Comparison of ENCODE assay signal across 1 cellular context in genomic region chr10:119688033-119688508, GRCh38.
TF ChIP-seq lines count a peak whose summit lies in the region.

No MANE protein-coding gene starts in this region.

TF ChIP-seq in HepG2, 621 proteins besides CTCF, POLR2A, EP300 and RAD21 (continues in another document):
- TF ChIP-seq BCL6 (CRISPR knock-in tag; IDR thresholded peaks at IDR 0.05) (0 out of 2 replicates have a peak, but pooled peaks have one; percentile 22), ZNF800 (CRISPR knock-in tag; IDR thresholded peaks at IDR 0.05) (no peak), CEBPG (CRISPR knock-in tag; IDR thresholded peaks at IDR 0.05) (peak; percentile 37; the same call in 1 of the 2 replicates), SP4 (CRISPR knock-in tag; IDR thresholded peaks at IDR 0.05) (peak; percentile 52; the same call in 1 of the 2 replicates), ZNF749 (CRISPR knock-in tag; IDR thresholded peaks at IDR 0.05; ENCODE audit: borderline replicate concordance) (no peak), POLR2G (IDR thresholded peaks at IDR 0.05; ENCODE audit: low read depth, low read length) (no peak), PRMT3 (CRISPR knock-in tag; IDR thresholded peaks at IDR 0.05; ENCODE audit: borderline replicate concordance, low read depth) (no peak), NR2F6 (IDR thresholded peaks at IDR 0.05) (0 out of 2 replicates have a peak, but pooled peaks have one; percentile 11), NR2F6 (CRISPR knock-in tag; IDR thresholded peaks at IDR 0.05) (no peak), STAG1 (CRISPR knock-in tag; IDR thresholded peaks at IDR 0.05) (peak; percentile 64), ZNF691 (CRISPR knock-in tag; IDR thresholded peaks at IDR 0.05; ENCODE audit: borderline replicate concordance, low read depth) (no peak), TSC22D2 (CRISPR knock-in tag; IDR thresholded peaks at IDR 0.05; ENCODE audit: borderline replicate concordance) (no peak), ZNF773 (CRISPR knock-in tag; IDR thresholded peaks at IDR 0.05; ENCODE audit: borderline replicate concordance) (no peak), HOXA3 (CRISPR knock-in tag; IDR thresholded peaks at IDR 0.05) (peak; percentile 41; the same call in 1 of the 2 replicates), NFKBIZ (CRISPR knock-in tag; IDR thresholded peaks at IDR 0.05) (no peak), TGIF2 (CRISPR knock-in tag; IDR thresholded peaks at IDR 0.05) (peak; percentile 74; the same call in 1 of the 2 replicates), ZNF563 (CRISPR knock-in tag; IDR thresholded peaks at IDR 0.05) (no peak), FOXA1 (IDR thresholded peaks at IDR 0.05) (no peak), FOXA1 (CRISPR knock-in tag; IDR thresholded peaks at IDR 0.05) (peak; percentile 25; the same call in 1 of the 2 replicates), HNF1B (CRISPR knock-in tag; IDR thresholded peaks at IDR 0.05) (no peak), MIER3 (CRISPR knock-in tag; IDR thresholded peaks at IDR 0.05; ENCODE audit: borderline replicate concordance) (no peak), SOX5 (CRISPR knock-in tag; IDR thresholded peaks at IDR 0.05; ENCODE audit: borderline replicate concordance) (peak; percentile 8; the same call in 1 of the 2 replicates), E2F2 (CRISPR knock-in tag; IDR thresholded peaks at IDR 0.05; ENCODE audit: borderline replicate concordance) (no peak), ZNF816 (CRISPR knock-in tag; IDR thresholded peaks at IDR 0.05; ENCODE audit: borderline replicate concordance) (no peak), ZBTB4 (CRISPR knock-in tag; IDR thresholded peaks at IDR 0.05; ENCODE audit: borderline replicate concordance) (no peak), ZNF20 (CRISPR knock-in tag; IDR thresholded peaks at IDR 0.05) (no peak), SAP130 (CRISPR knock-in tag; IDR thresholded peaks at IDR 0.05; ENCODE audit: low read depth) (peak; percentile 25; the same call in 1 of the 2 replicates), SMC3 (IDR thresholded peaks at IDR 0.05; ENCODE audit: low read length) (peak; percentile 16; the same call in 1 of the 2 replicates), SRF (IDR thresholded peaks at IDR 0.05; ENCODE audit: low read depth, low read length) (peak; percentile 92), ZNF383 (CRISPR knock-in tag; IDR thresholded peaks at IDR 0.05; ENCODE audit: borderline replicate concordance) (no peak), FOXO4 (CRISPR knock-in tag; conservative IDR thresholded peaks at IDR 0.05) (no peak), AKNA (CRISPR knock-in tag; IDR thresholded peaks at IDR 0.05; ENCODE audit: borderline replicate concordance) (no peak), MIXL1 (CRISPR knock-in tag; IDR thresholded peaks at IDR 0.05) (peak; percentile 98), HOXA5 (CRISPR knock-in tag; IDR thresholded peaks at IDR 0.05) (0 out of 2 replicates have a peak, but pooled peaks have one; percentile 55), ATAD3A (CRISPR knock-in tag; IDR thresholded peaks at IDR 0.05) (no peak), FOXP4 (CRISPR knock-in tag; IDR thresholded peaks at IDR 0.05) (0 out of 2 replicates have a peak, but pooled peaks have one; percentile 9), ZSCAN12 (CRISPR knock-in tag; IDR thresholded peaks at IDR 0.05) (no peak)
